In genomic region chr6:75230484-75231325, GRCh38 we compare ENCODE assay signal across 8 cellular contexts. TPM values are rescaled to one million over a fixed set of nuclear protein-coding genes. Genes with fewer than 3 reads are reported as not detected.
A peak's percentile ranks its signal among the peaks of the same experiment; 100 is the strongest.
DNase-seq lines count a peak whose midpoint lies in the region; ATAC-seq and TF ChIP-seq lines count a peak whose summit lies in the region.

No MANE protein-coding gene starts in this region.

- peak; percentile 55 for DNase-seq in AG08396 (ENCODE audit: low spot score)
- peak; percentile 66 for DNase-seq in H4 (ENCODE audit: low spot score)
- DNase-seq in SK-MEL-5 (ENCODE audit: low read depth, low spot score) = peak; percentile 64
- DNase-seq in foreskin keratinocyte = no peak
- DNase-seq in sciatic nerve (ENCODE audit: low spot score) = no peak
- no peak for DNase-seq in GOT3 (lab: John Stamatoyannopoulos, UW)

- H3K27ac ChIP-seq in foreskin keratinocyte = no peak overlapping the region

- in situ Hi-C loops in SK-MEL-5 (cut with HindIII; ENCODE audit: low pct_unique_long_range_greater_than_20kb, low sequenced_read_pairs) = no loop called here

- H3K27me3 ChIP-seq in foreskin keratinocyte = no peaks in the 10 kb centered on the region

- intact Hi-C loops in sciatic nerve (cut with DNase I) = no loop called here

- peak; percentile 84 for TF ChIP-seq CTCF in foreskin keratinocyte (conservative IDR thresholded peaks at IDR 0.05)

- peak; percentile 81 for ATAC-seq in foreskin keratinocyte
- ATAC-seq in sciatic nerve = peak; percentile 87
- no peak for ATAC-seq in HG03097 (IDR thresholded peaks at IDR 0.05; ENCODE audit: low FRiP score, unreplicated experiment)
- ATAC-seq in HG03439 (IDR thresholded peaks at IDR 0.05; ENCODE audit: unreplicated experiment) = no peak

- no peaks in the 10 kb centered on the region for H3K4me1 ChIP-seq in foreskin keratinocyte

RNA-seq across cellular contexts. Expression of gene COX7A2, which starts 12.9 kb away (rescaled TPM):
- 526 and 652 TPM in 2 replicates for total RNA-seq in H4 (2014; rRNA removed; shearing (Covaris generic))
- 271 and 303 TPM in 2 replicates for total RNA-seq in SK-MEL-5 (2014; rRNA removed; shearing (Covaris generic))
- 167 and 292 TPM in 2 replicates for polyA plus RNA-seq in SK-MEL-5 (2015; cell fraction: cytosol; rRNA removed)
- polyA plus RNA-seq in SK-MEL-5 (2015; cell fraction: nucleus; rRNA removed) = 62.0 and 144 TPM in 2 replicates
- 475 and 490 TPM in 2 replicates for total RNA-seq in foreskin keratinocyte
- 478 and 491 TPM in 2 replicates for polyA plus RNA-seq in foreskin keratinocyte
- total RNA-seq in sciatic nerve = 223 TPM

RNA-seq across cellular contexts. Expression of gene COL12A1, which starts 24.9 kb away (rescaled TPM):
- total RNA-seq in H4 (2014; rRNA removed; shearing (Covaris generic)) = 247 and 272 TPM in 2 replicates
- 0.29 and 1.1 TPM in 2 replicates for total RNA-seq in SK-MEL-5 (2014; rRNA removed; shearing (Covaris generic))
- 0.36 and 0.89 TPM in 2 replicates for polyA plus RNA-seq in SK-MEL-5 (2015; cell fraction: cytosol; rRNA removed)
- 1.0 and 2.4 TPM in 2 replicates for polyA plus RNA-seq in SK-MEL-5 (2015; cell fraction: nucleus; rRNA removed)
- total RNA-seq in foreskin keratinocyte (108 and 119 TPM in 2 replicates), sciatic nerve (275 TPM)
- polyA plus RNA-seq in foreskin keratinocyte = 27.7 and 36.6 TPM in 2 replicates

RNA-seq across cellular contexts. Expression of gene TMEM30A, which starts 53.9 kb away (rescaled TPM):
- total RNA-seq in H4 (2014; rRNA removed; shearing (Covaris generic)) = 132 and 152 TPM in 2 replicates
- total RNA-seq in SK-MEL-5 (2014; rRNA removed; shearing (Covaris generic)) = 58.0 and 62.1 TPM in 2 replicates
- 44.0 and 56.6 TPM in 2 replicates for polyA plus RNA-seq in SK-MEL-5 (2015; cell fraction: cytosol; rRNA removed)
- polyA plus RNA-seq in SK-MEL-5 (2015; cell fraction: nucleus; rRNA removed) = 41.9 and 46.7 TPM in 2 replicates
- total RNA-seq in foreskin keratinocyte (69.1 and 72.1 TPM in 2 replicates), sciatic nerve (104 TPM)
- 24.5 and 28.8 TPM in 2 replicates for polyA plus RNA-seq in foreskin keratinocyte

Comparison
In these comparisons a context has a peak if more than half of its experiments do, and no peak if none do; other contexts are left out.
1. DNase-seq: peak in AG08396 (single experiment), H4 (single experiment) and SK-MEL-5 (single experiment); none in foreskin keratinocyte (0 of 2), sciatic nerve (single experiment) and GOT3 (single experiment).
2. ATAC-seq: peak in foreskin keratinocyte (single experiment) and sciatic nerve (single experiment); none in HG03097 (single experiment) and HG03439 (single experiment).
3. RNA of gene COL12A1, which starts 24.9 kb away (total RNA-seq): 275 TPM in sciatic nerve (single experiment), 247 to 272 TPM in H4 and 108 to 119 TPM in foreskin keratinocyte; 0.29 to 1.1 TPM in SK-MEL-5; every median in the first group is over 10 times any median in the second.